ENCODE assay signal across 8 cellular contexts in the genomic region with DNA sequence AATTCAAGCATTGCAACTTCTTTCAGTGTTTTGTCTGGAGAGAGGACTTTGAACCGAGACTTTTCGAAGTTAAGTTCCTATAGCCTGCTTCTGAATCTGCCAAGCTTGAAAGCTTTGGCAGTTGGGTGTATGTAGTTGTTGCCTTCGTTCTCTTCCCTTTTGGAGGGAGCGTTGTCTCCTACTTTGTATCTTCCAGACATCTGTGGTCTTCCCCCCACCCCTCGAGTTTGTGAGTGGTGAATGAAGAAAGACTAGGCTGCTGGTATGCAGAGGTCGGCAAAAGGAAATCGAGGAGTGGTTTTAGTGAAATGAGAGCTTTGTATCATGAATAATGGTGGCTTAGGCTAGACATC. TPM values are rescaled to one million over a fixed set of nuclear protein-coding genes. Genes with fewer than 3 reads are reported as not detected.
DNase-seq lines count a peak whose midpoint lies in the region; ATAC-seq, FAIRE-seq and TF ChIP-seq lines count a peak whose summit lies in the region.

No MANE protein-coding gene starts in this region.

- peak overlapping the region; percentile 97 for H3K27ac Mint-ChIP-seq in dendritic cell treated with granulocyte-macrophage colony-stimulating factor and Interleukin-4, amounts not matched to agents 40 ng/mL and 50 ng/mL, for 4 days

- no peak for TF ChIP-seq CTCF in AG10803 (conservative IDR thresholded peaks at IDR 0.05; ENCODE audit: low read length)

- no peaks in the 10 kb centered on the region for H3K36me3 ChIP-seq in SK-N-MC (ENCODE audit: insufficient read depth, low read length)
- H3K36me3 ChIP-seq in urinary bladder (ENCODE audit: insufficient read depth), result no peaks in the 10 kb centered on the region

- no peak for ATAC-seq in GM18520 (IDR thresholded peaks at IDR 0.05; ENCODE audit: unreplicated experiment)
- ATAC-seq in GM18870 (IDR thresholded peaks at IDR 0.05; ENCODE audit: unreplicated experiment), result no peak

- TF ChIP-seq POLR2A in H54 (IDR thresholded peaks at IDR 0.05; ENCODE audit: low read depth, low read length), result no peak

- no peak overlapping the region for H3K27ac ChIP-seq in SK-N-MC
- peak overlapping the region; percentile 23 for H3K27ac ChIP-seq in urinary bladder (ENCODE audit: low read depth)

- WGBS in urinary bladder, result under 1% methylated on average over 7 of the region's 7 CpGs

- no peaks in the 10 kb centered on the region for H3K9me3 Mint-ChIP-seq in dendritic cell treated with granulocyte-macrophage colony-stimulating factor and Interleukin-4, amounts not matched to agents 40 ng/mL and 50 ng/mL, for 4 days

- DNase-seq in AG10803 (ENCODE audit: low read depth) (peak; percentile 56), H54 (ENCODE audit: insufficient read length, low spot score) (no peak), SK-N-MC (ENCODE audit: low read depth, low spot score) (peak; percentile 12), midbrain (lab: John Stamatoyannopoulos, UW) (peak; percentile 57)

- intact Hi-C loops in dendritic cell treated with granulocyte-macrophage colony-stimulating factor and Interleukin-4, amounts not matched to agents 40 ng/mL and 50 ng/mL, for 4 days (cut with micrococcal nuclease), result loop anchor here (5.0 to 10.0 kb wide), 4 partner anchors 446 to 726 kb away; a partner anchor contains a TSS

- H3K9me3 ChIP-seq in SK-N-MC (ENCODE audit: low read depth, low read length), result no peaks in the 10 kb centered on the region

- no peaks in the 10 kb centered on the region for H3K27me3 Mint-ChIP-seq in dendritic cell treated with granulocyte-macrophage colony-stimulating factor and Interleukin-4, amounts not matched to agents 40 ng/mL and 50 ng/mL, for 4 days

- FAIRE-seq in H54 (lab: Jason Lieb, UNC), result peak; percentile 79

- peak overlapping the region; percentile 71 for H3K9ac ChIP-seq in SK-N-MC (ENCODE audit: insufficient read length)

- H3K4me1 Mint-ChIP-seq in dendritic cell treated with granulocyte-macrophage colony-stimulating factor and Interleukin-4, amounts not matched to agents 40 ng/mL and 50 ng/mL, for 4 days (ENCODE audit: low read depth), result peaks cover 48% of the 10 kb centered on the region

- H3K4me3 Mint-ChIP-seq in dendritic cell treated with granulocyte-macrophage colony-stimulating factor and Interleukin-4, amounts not matched to agents 40 ng/mL and 50 ng/mL, for 4 days, result peak overlapping the region; percentile 92

- peaks cover 18% of the 10 kb centered on the region for H3K36me3 Mint-ChIP-seq in dendritic cell treated with granulocyte-macrophage colony-stimulating factor and Interleukin-4, amounts not matched to agents 40 ng/mL and 50 ng/mL, for 4 days (ENCODE audit: low read depth)

- peak overlapping the region; percentile 90 for H3K4me3 ChIP-seq in AG10803 (ENCODE audit: low read length)
- peak overlapping the region; percentile 84 for H3K4me3 ChIP-seq in SK-N-MC
- peak overlapping the region; percentile 98 for H3K4me3 ChIP-seq in urinary bladder (ENCODE audit: low read depth, low read length)

- H3K4me1 ChIP-seq in urinary bladder (ENCODE audit: insufficient read depth), result no peaks in the 10 kb centered on the region

RNA-seq across cellular contexts. Expression of a gene that starts 1.3 kb away (rescaled TPM):
- 664 TPM for total RNA-seq in urinary bladder
- polyA plus RNA-seq in urinary bladder, result 230 TPM
